8 cellular contexts compared by ENCODE assay signal in genomic region chr1:88685239-88685604, GRCh38. TPM values are rescaled to one million over a fixed set of nuclear protein-coding genes. Genes with fewer than 3 reads are reported as not detected.
DNase-seq lines count a peak whose midpoint lies in the region; FAIRE-seq and TF ChIP-seq lines count a peak whose summit lies in the region.

No MANE protein-coding gene starts in this region.

- H3K27ac ChIP-seq in Karpas-422 (ENCODE audit: low read length) (peak overlapping the region; percentile 68), mammary epithelial cell (ENCODE audit: insufficient read depth, low read depth, low read length) (peak overlapping the region; percentile 90), mucosa of rectum (ENCODE audit: low read depth in 2 of 2, low read length in 2 of 2) (peak overlapping the region; percentile 95 to 97)

- peak overlapping the region; percentile 88 for H3K9ac ChIP-seq in Karpas-422 (ENCODE audit: low read length)
- peak overlapping the region; percentile 92 for H3K9ac ChIP-seq in mammary epithelial cell (ENCODE audit: insufficient read depth, low read length)
- H3K9ac ChIP-seq in mucosa of rectum (ENCODE audit: low read depth in 1 of 2, low read length in 2 of 2): peak overlapping the region; percentile 76 to 98

- H4K20me1 ChIP-seq in Karpas-422 (ENCODE audit: insufficient read depth, low read depth, low read length) (no peaks in the 10 kb centered on the region; the same call in 1 of the 2 replicates), mammary epithelial cell (ENCODE audit: insufficient read depth, low read length) (no peaks in the 10 kb centered on the region)

- in situ Hi-C loops in mammary epithelial cell (cut with MboI; ENCODE audit: low sequenced_read_pairs in 2 of 2): no loop called here

- H3K27me3 ChIP-seq in Karpas-422 (ENCODE audit: low read length): no peaks in the 10 kb centered on the region
- H3K27me3 ChIP-seq in mammary epithelial cell (ENCODE audit: insufficient read depth, low read length): no peaks in the 10 kb centered on the region
- H3K27me3 ChIP-seq in mucosa of rectum (ENCODE audit: control insufficient read depth in 2 of 2, insufficient read depth in 2 of 2, low read length in 2 of 2): no peaks in the 10 kb centered on the region

- peak overlapping the region; percentile 89 for H3K4me2 ChIP-seq in Karpas-422 (ENCODE audit: low read depth, low read length, poor library complexity, severe bottlenecking)
- peak overlapping the region; percentile 97 for H3K4me2 ChIP-seq in mammary epithelial cell (ENCODE audit: insufficient read depth, low read depth, low read length)

- peaks cover 69% of the 10 kb centered on the region for H3K79me2 ChIP-seq in Karpas-422 (ENCODE audit: low read length)
- peaks cover 71% of the 10 kb centered on the region for H3K79me2 ChIP-seq in mammary epithelial cell (ENCODE audit: insufficient read depth, low read length)

- intact Hi-C loops in mammary epithelial cell (cut with micrococcal nuclease): loop anchor here (10.0 kb wide), 1 partner anchor 1350 kb away; no protein-coding TSS in a partner anchor

- TF ChIP-seq CTCF in mammary epithelial cell (conservative IDR thresholded peaks at IDR 0.05 in 1 of 2, IDR thresholded peaks at IDR 0.05 in 1 of 2; ENCODE audit: extremely low read depth in 1 of 2, insufficient read depth in 1 of 2, low read depth in 1 of 2, low read length in 2 of 2): no peak

- no peaks in the 10 kb centered on the region for H3K9me3 ChIP-seq in Karpas-422 (ENCODE audit: low read length)
- no peaks in the 10 kb centered on the region for H3K9me3 ChIP-seq in mammary epithelial cell (replicated peaks; ENCODE audit: insufficient read depth, low read length)
- no peaks in the 10 kb centered on the region for H3K9me3 ChIP-seq in mucosa of rectum (ENCODE audit: control insufficient read depth in 2 of 2, low read length in 2 of 2)

- H2AFZ ChIP-seq in Karpas-422 (ENCODE audit: low read length) (no peak overlapping the region), mammary epithelial cell (ENCODE audit: low read depth, low read length) (peak overlapping the region; percentile 99)

- CTCF ChIA-PET in mammary epithelial cell (lab: Charles Lee; ENCODE audit: low non-redundant PET): interaction anchor here (1.2 kb wide), 1 partner anchor 30 kb away, joined by 5 read pairs; no protein-coding TSS in a partner anchor

- H3K4me3 ChIP-seq in Karpas-422 (ENCODE audit: low read length): peak overlapping the region; percentile 91
- H3K4me3 ChIP-seq in mammary epithelial cell (replicated peaks in 1 of 3; ENCODE audit: insufficient read depth in 1 of 3, low read depth in 2 of 3, low read length in 3 of 3): peak overlapping the region; percentile 83 to 97 (median 90)
- H3K4me3 ChIP-seq in mucosa of rectum (ENCODE audit: low read length in 2 of 2): peak overlapping the region; percentile 87 to 93

- dilution Hi-C loops in mammary epithelial cell (cut with HindIII; ENCODE audit: low sequenced_read_pairs): no loop called here

- no peaks in the 10 kb centered on the region for H3K9me2 ChIP-seq in Karpas-422 (replicated peaks; ENCODE audit: insufficient read depth, low read length)

- whole genome bisulfite sequencing in mammary epithelial cell (ENCODE audit: low coverage, missing lambda C conversion rate): 5% methylated on average over 7 of the region's 7 CpGs

- FAIRE-seq in GM18507 (lab: Jason Lieb, UNC): peak; percentile 82

- H3K36me3 ChIP-seq in Karpas-422 (ENCODE audit: insufficient read depth, low read length) (peaks cover 7% of the 10 kb centered on the region; the same call in 1 of the 2 replicates), mammary epithelial cell (ENCODE audit: insufficient read depth, low read length) (no peaks in the 10 kb centered on the region), mucosa of rectum (ENCODE audit: control insufficient read depth in 2 of 2, insufficient read depth in 2 of 2, low read length in 2 of 2) (no peaks in the 10 kb centered on the region)

- DNase-seq in GM18507 (ENCODE audit: extremely low spot score, insufficient read length, low read depth): no peak
- no peak for DNase-seq in Karpas-422
- no peak for DNase-seq in mammary epithelial cell
- DNase-seq in activated CD8-positive, alpha-beta memory T cell treated with anti-CD3 and anti-CD28 coated beads, Interleukin-2, amount 50 U/mL, for 4 hours: no peak
- no peak for DNase-seq in GOT3 (lab: John Stamatoyannopoulos, UW)
- DNase-seq in activated effector memory CD4-positive, alpha-beta T cell treated with anti-CD3 and anti-CD28 coated beads, Interleukin-2, amount 50 U/mL, for 16 hours: no peak
- no peak for DNase-seq in NCI-H128 (lab: John Stamatoyannopoulos, UW; ENCODE audit: unreplicated experiment)

- H3K4me1 ChIP-seq in Karpas-422 (ENCODE audit: low read length) (peaks cover 47% of the 10 kb centered on the region), mammary epithelial cell (ENCODE audit: insufficient read depth, low read length) (peaks cover 5% of the 10 kb centered on the region), mucosa of rectum (ENCODE audit: control insufficient read depth in 2 of 2, insufficient read depth in 2 of 2, low read length in 2 of 2) (peaks cover 12 to 15% of the 10 kb centered on the region in 2 donors)

- BruUV-seq in mammary epithelial cell (replicated peaks; lab: Mats Ljungman, UMichigan): TSS peak; percentile 26

RNA-seq across cellular contexts. Expression of gene PKN2, which starts 1.1 kb away (rescaled TPM):
- total RNA-seq in Karpas-422 (2014; rRNA removed; shearing (Covaris generic); ENCODE audit: low replicate concordance): 26.3 and 37.1 TPM in 2 replicates
- 10 to 100 TPM; 34.3 to 41.9 TPM for total RNA-seq in mammary epithelial cell
- 16.8 TPM for polyA plus RNA-seq in mammary epithelial cell
- polyA minus RNA-seq in mammary epithelial cell: 13.9 TPM
